In genomic region chr18:44136326-44136725, GRCh38 we compare ENCODE assay signal across 6 cellular contexts.
"Had no signal": no experiment of that assay in that cellular context is flagged by ENCODE, and none has a peak within 500 bp of the region (broad histone marks: within the 10 kb centered on the region; RNA-seq: fewer than 3 reads in every experiment).

No MANE protein-coding gene starts in this region.

- H3K4me3 ChIP-seq: K562 had no signal

- DNase-seq: IMR-90, KBM-7 had no signal

- ATAC-seq: HepG2, K562 had no signal

- FAIRE-seq: HepG2, HTR-8/SVneo, K562 had no signal

- H3K27ac ChIP-seq: HL-60 had no signal
